Comparison of ENCODE assay signal across 8 cellular contexts in genomic region chr2:181393472-181393871, GRCh38.
DNase-seq lines count a peak whose midpoint lies in the region; ATAC-seq, FAIRE-seq and TF ChIP-seq lines count a peak whose summit lies in the region.

No MANE protein-coding gene starts in this region.

- H3K36me3 Mint-ChIP-seq in activated B cell treated with CpG ODN at 0.5 μM for 24 hours (ENCODE audit: low read depth) = no peaks in the 10 kb centered on the region

- H3K27ac ChIP-seq in BLaER1 treated with 17β-estradiol and CSF1 and Interleukin-3, amounts not matched to agents 10 nM and 100 nM = peak overlapping the region; percentile 65 to 81 (median 75); a peak in 20 of 22 replicates
- H3K27ac ChIP-seq in HepG2 (ENCODE audit: extremely low read length, insufficient read depth, low read length) = no peak overlapping the region

- in situ Hi-C loops in HepG2 (cut with HindIII; ENCODE audit: extremely low pct_ligation_motif_present, low pct_unique_long_range_greater_than_20kb) = no loop called here

- no peaks in the 10 kb centered on the region for H3K27me3 Mint-ChIP-seq in activated B cell treated with CpG ODN at 0.5 μM for 24 hours

- BruUV-seq in HepG2 (replicated peaks; lab: Mats Ljungman, UMichigan) = no TSS peak

- H3K4me3 Mint-ChIP-seq in activated B cell treated with CpG ODN at 0.5 μM for 24 hours = peak overlapping the region; percentile 72

- peak overlapping the region; percentile 91 for H3K27ac Mint-ChIP-seq in activated B cell treated with CpG ODN at 0.5 μM for 24 hours

- H3K4me1 Mint-ChIP-seq in activated B cell treated with CpG ODN at 0.5 μM for 24 hours = peaks cover 30% of the 10 kb centered on the region

- no peaks in the 10 kb centered on the region for H3K27me3 ChIP-seq in BLaER1 treated with 17β-estradiol and CSF1 and Interleukin-3, amounts not matched to agents 10 nM and 100 nM
- H3K27me3 ChIP-seq in Loucy (ENCODE audit: insufficient read depth, low read length, poor library complexity, severe bottlenecking) = no peaks in the 10 kb centered on the region
- no peaks in the 10 kb centered on the region for H3K27me3 ChIP-seq in HepG2 (ENCODE audit: control insufficient read depth in 1 of 2, insufficient read depth in 2 of 2, low read length in 2 of 2)

- TF ChIP-seq EP300 in HepG2 (IDR thresholded peaks at IDR 0.05; ENCODE audit: low read depth in 2 of 2, low read length in 2 of 2) (no peak), HepG2 (CRISPR knock-in tag; IDR thresholded peaks at IDR 0.05; ENCODE audit: borderline replicate concordance) (no peak)

- H2AFZ ChIP-seq in Loucy (ENCODE audit: low read length) (no peak overlapping the region), HepG2 (ENCODE audit: low read length) (peak overlapping the region; percentile 85)

- intact Hi-C loops in activated B cell treated with CpG ODN at 0.5 μM for 24 hours (cut with micrococcal nuclease) (loop anchor here (1.0 kb wide), 1 partner anchor 89 kb away; no protein-coding TSS in a partner anchor), HepG2 (cut with micrococcal nuclease; ENCODE audit: unreplicated experiment) (loop anchor here (2.0 kb wide), 1 partner anchor 85 kb away; no protein-coding TSS in a partner anchor)

- peak overlapping the region in 9 of 11 experiments; percentile 27 to 65 (median 46); a peak in 13 of 22 replicates for H3K9ac ChIP-seq in BLaER1 treated with 17β-estradiol and CSF1 and Interleukin-3, amounts not matched to agents 10 nM and 100 nM
- peak overlapping the region; percentile 45 for H3K9ac ChIP-seq in Loucy (ENCODE audit: low read depth, low read length, poor library complexity, severe bottlenecking)
- peak overlapping the region; percentile 23; the same call in 1 of the 2 replicates for H3K9ac ChIP-seq in HepG2 (ENCODE audit: insufficient read depth, low read depth, low read length)

- H3K9me3 ChIP-seq in BLaER1 treated with 17β-estradiol and CSF1 and Interleukin-3, amounts not matched to agents 10 nM and 100 nM (replicated peaks in 1 of 11) = peaks cover 0 to 21% (median 8%) of the 10 kb centered on the region in 11 experiments; a peak in 10 of 22 replicates
- H3K9me3 ChIP-seq in Loucy (ENCODE audit: insufficient read depth, low read depth, low read length) (no peaks in the 10 kb centered on the region), HepG2 (ENCODE audit: low read length) (no peaks in the 10 kb centered on the region)

- FAIRE-seq in HepG2 (lab: Jason Lieb, UNC) = no peak

- ATAC-seq in GM19035 (IDR thresholded peaks at IDR 0.05; ENCODE audit: unreplicated experiment) = peak; percentile 54
- peak; percentile 79 for ATAC-seq in activated B cell treated with CpG ODN at 0.5 μM for 24 hours (ENCODE audit: low read depth)
- ATAC-seq in HepG2 = peak; percentile 90
- ATAC-seq in omental fat pad (ENCODE audit: low FRiP score) = no peak
- ATAC-seq in GM19467 (IDR thresholded peaks at IDR 0.05; ENCODE audit: unreplicated experiment) = no peak

- no peak for TF ChIP-seq RAD21 in HepG2 (CRISPR knock-in tag; IDR thresholded peaks at IDR 0.05)

- TF ChIP-seq CTCF in Loucy (conservative IDR thresholded peaks at IDR 0.05; ENCODE audit: low read length) (no peak), activated B cell treated with CpG ODN at 0.5 μM for 24 hours (IDR thresholded peaks at IDR 0.05) (no peak), HepG2 (CRISPR knock-in tag; IDR thresholded peaks at IDR 0.05) (no peak), omental fat pad (IDR thresholded peaks at IDR 0.05) (no peak)

- peaks cover 35 to 61% (median 46%) of the 10 kb centered on the region in 10 experiments for H3K4me1 ChIP-seq in BLaER1 treated with 17β-estradiol and CSF1 and Interleukin-3, amounts not matched to agents 10 nM and 100 nM
- peaks cover 50% of the 10 kb centered on the region for H3K4me1 ChIP-seq in Loucy (ENCODE audit: insufficient read depth, low read length, poor library complexity, severe bottlenecking)
- H3K4me1 ChIP-seq in HepG2 (ENCODE audit: insufficient read depth, low read length) = no peaks in the 10 kb centered on the region

- POLR2A ChIA-PET in activated B cell treated with CpG ODN at 0.5 μM for 24 hours (lab: Charles Lee) = interaction anchor here (0.8 to 1.4 kb wide), 4 partner anchors 17 to 89 kb away, joined by 3 to 4 read pairs (median 4); no protein-coding TSS in a partner anchor
- POLR2A ChIA-PET in HepG2 (lab: Yijun Ruan, JAX) = interaction anchor here (1.2 kb wide), 1 partner anchor 88 kb away, joined by 3 read pairs; no protein-coding TSS in a partner anchor

- H3K79me2 ChIP-seq in Loucy (ENCODE audit: insufficient read depth, low read length) = no peaks in the 10 kb centered on the region
- no peaks in the 10 kb centered on the region for H3K79me2 ChIP-seq in HepG2 (ENCODE audit: insufficient read depth, low read length)

- H3K4me2 ChIP-seq in BLaER1 treated with 17β-estradiol and CSF1 and Interleukin-3, amounts not matched to agents 10 nM and 100 nM = peak overlapping the region; percentile 49 to 85 (median 67)
- peak overlapping the region; percentile 58 for H3K4me2 ChIP-seq in Loucy (ENCODE audit: low read depth, low read length, poor library complexity, severe bottlenecking)
- peak overlapping the region; percentile 73 for H3K4me2 ChIP-seq in HepG2 (ENCODE audit: low read depth, low read length)

- H3K36me3 ChIP-seq in BLaER1 treated with 17β-estradiol and CSF1 and Interleukin-3, amounts not matched to agents 10 nM and 100 nM = no peaks in the 10 kb centered on the region
- H3K36me3 ChIP-seq in Loucy (ENCODE audit: insufficient read depth, low read length) = no peaks in the 10 kb centered on the region
- H3K36me3 ChIP-seq in HepG2 (replicated peaks in 1 of 2; ENCODE audit: control insufficient read depth in 1 of 2, insufficient read depth in 2 of 2, low read length in 2 of 2) = no peaks in the 10 kb centered on the region

- no peaks in the 10 kb centered on the region for H3K9me3 Mint-ChIP-seq in activated B cell treated with CpG ODN at 0.5 μM for 24 hours

- CTCF ChIA-PET in activated B cell treated with CpG ODN at 0.5 μM for 24 hours (lab: Charles Lee) = interaction anchor here (1.0 kb wide), 1 partner anchor 18 kb away, joined by 4 read pairs; no protein-coding TSS in a partner anchor
- CTCF ChIA-PET in HepG2 (lab: Yijun Ruan, JAX; ENCODE audit: low intra/inter-chr PET ratio, low total read pairs) = no interaction called here

- no peaks in the 10 kb centered on the region for H3K9me2 ChIP-seq in Loucy (replicated peaks; ENCODE audit: low read depth, low read length)

- H4K20me1 ChIP-seq in BLaER1 treated with 17β-estradiol and CSF1 and Interleukin-3, amounts not matched to agents 10 nM and 100 nM = no peaks in the 10 kb centered on the region
- H4K20me1 ChIP-seq in Loucy (ENCODE audit: insufficient read depth, low read length, poor library complexity, severe bottlenecking) (no peaks in the 10 kb centered on the region), HepG2 (ENCODE audit: insufficient read depth, low read length) (no peaks in the 10 kb centered on the region)

- no peak for TF ChIP-seq POLR2A in HepG2 (IDR thresholded peaks at IDR 0.05; ENCODE audit: insufficient read depth in 1 of 2, low read depth in 2 of 2, low read length in 2 of 2)

- no peak for DNase-seq in activated B cell treated with CpG ODN at 0.5 μM for 24 hours
- DNase-seq in HepG2 (ENCODE audit: low spot score) = peak; percentile 18
- DNase-seq in omental fat pad (ENCODE audit: low spot score) = no peak
- DNase-seq in GM19238 (ENCODE audit: insufficient read length, low spot score) = no peak

- WGBS in HepG2 (ENCODE audit: low lambda C conversion rate) = 5% methylated on average over 1 of the region's 1 CpG

- H3F3A ChIP-seq in Loucy (ENCODE audit: low read depth) = peaks cover 5% of the 10 kb centered on the region; the same call in 1 of the 2 replicates

- H3K4me3 ChIP-seq in BLaER1 treated with 17β-estradiol and CSF1 and Interleukin-3, amounts not matched to agents 10 nM and 100 nM = peak overlapping the region in 6 of 10 experiments; percentile 8 to 42 (median 14); a peak in 4 of 20 replicates
- H3K4me3 ChIP-seq in Loucy (ENCODE audit: low read length, poor library complexity, severe bottlenecking) (peak overlapping the region; percentile 63), HepG2 (replicated peaks in 1 of 3; ENCODE audit: insufficient read depth in 1 of 3, low read depth in 2 of 3, low read length in 3 of 3) (peak overlapping the region; percentile 55 to 66 (median 55))

TF ChIP-seq in HepG2, 621 proteins besides CTCF, POLR2A, EP300 and RAD21 (continues in another document):
- TF ChIP-seq AFF4 (CRISPR knock-in tag; IDR thresholded peaks at IDR 0.05) = no peak
- no peak for TF ChIP-seq ATRX (CRISPR knock-in tag; IDR thresholded peaks at IDR 0.05; ENCODE audit: borderline replicate concordance)
- no peak for TF ChIP-seq ZNF660 (CRISPR knock-in tag; IDR thresholded peaks at IDR 0.05; ENCODE audit: borderline replicate concordance, low read depth)
- TF ChIP-seq ZSCAN22 (CRISPR knock-in tag; IDR thresholded peaks at IDR 0.05) = no peak
- no peak for TF ChIP-seq ZNF468 (CRISPR knock-in tag; IDR thresholded peaks at IDR 0.05)

Comparison
In these comparisons a context has a peak if more than half of its experiments do, and no peak if none do; other contexts are left out.
1. ATAC-seq: peak in GM19035 (single experiment), activated B cell treated with CpG ODN at 0.5 μM for 24 hours (single experiment) and HepG2 (single experiment); none in omental fat pad (single experiment) and GM19467 (single experiment).
2. Peak in every context shown above with its lines, with median percentiles within 50 percentile points of each other: H3K4me2 ChIP-seq, H3K4me3 ChIP-seq and H3K9ac ChIP-seq.